8 cellular contexts compared by ENCODE assay signal in the genomic region with DNA sequence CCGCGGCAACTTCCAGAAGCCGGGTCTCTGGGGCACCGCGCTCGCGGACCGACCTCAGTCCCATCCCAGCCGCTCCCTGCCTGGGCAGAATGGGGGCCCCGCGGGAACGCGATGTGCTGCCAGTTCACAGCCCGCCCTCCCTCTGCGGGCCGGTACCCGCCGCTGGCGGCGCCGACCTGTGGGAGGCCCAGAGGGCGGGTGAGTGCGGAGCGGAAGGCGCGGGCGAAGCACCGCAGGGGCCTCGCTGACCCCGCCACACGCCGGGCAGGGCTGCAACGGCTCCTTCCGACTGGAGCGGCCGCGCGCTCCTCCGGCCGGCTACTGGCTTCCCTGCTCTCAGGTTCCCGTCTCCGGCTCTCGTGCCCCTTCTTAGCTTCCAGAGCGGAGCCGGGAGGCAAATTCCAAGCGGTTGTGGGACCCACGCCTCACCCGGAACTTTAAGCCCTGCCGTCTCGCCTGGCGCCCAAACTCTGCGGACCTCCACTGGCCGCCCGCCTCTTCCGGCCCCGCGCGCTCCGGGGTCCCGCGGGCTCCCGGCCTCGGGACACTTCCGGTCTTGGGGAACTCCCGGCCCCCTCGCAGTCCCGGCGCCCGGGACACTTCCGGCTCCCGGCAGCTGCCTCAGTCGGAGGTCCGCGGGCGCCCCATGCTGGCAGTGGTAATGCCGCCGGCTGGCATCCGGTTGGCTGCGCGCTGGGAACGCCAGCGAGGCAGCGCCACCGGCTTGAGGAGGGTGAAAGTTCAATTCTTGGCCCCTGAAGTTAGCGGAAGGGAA. TPM values are rescaled to one million over a fixed set of nuclear protein-coding genes. Genes with fewer than 3 reads are reported as not detected.
A peak's percentile ranks its signal among the peaks of the same experiment; 100 is the strongest.
DNase-seq lines count a peak whose midpoint lies in the region; ATAC-seq and TF ChIP-seq lines count a peak whose summit lies in the region.

A gene with protein sequence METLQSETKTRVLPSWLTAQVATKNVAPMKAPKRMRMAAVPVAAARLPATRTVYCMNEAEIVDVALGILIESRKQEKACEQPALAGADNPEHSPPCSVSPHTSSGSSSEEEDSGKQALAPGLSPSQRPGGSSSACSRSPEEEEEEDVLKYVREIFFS (minus strand): TSS at position 485 of the 775 bp plus-strand sequence. CDS start 1,785 bp downstream, outside the sequence.

- CTCF ChIA-PET in WTC11 (lab: Charles Lee) = interaction anchor here (0.9 to 2.4 kb wide), 10 partner anchors 9 to 204 kb away, joined by 3 to 7 read pairs (median 4); partner anchors contain the start of genes AGBL3, TMEM140 and WDR91

- TF ChIP-seq CTCF in WTC11 (IDR thresholded peaks at IDR 0.05) = no peak

- ATAC-seq in GM18909 (IDR thresholded peaks at IDR 0.05; ENCODE audit: poor library complexity, unreplicated experiment) = peak; percentile 75
- ATAC-seq in HG03175 (IDR thresholded peaks at IDR 0.05; ENCODE audit: unreplicated experiment) = peak; percentile 67
- peak; percentile 75 for ATAC-seq in WTC11

- peak within 1 kb of the TSS; percentile 95 for H3K27ac Mint-ChIP-seq in WTC11

- H3K27ac ChIP-seq in caudate nucleus (ENCODE audit: low read depth, low read length) = peak within 1 kb of the TSS; percentile 93

- H3K4me1 Mint-ChIP-seq in WTC11 = peaks cover 31% of the 10 kb centered on the region

- DNase-seq in AG08396 (ENCODE audit: low spot score) (peak; percentile 97), NCI-H2227 treated with DMSO at 0.1 percent for 48 hours (lab: John Stamatoyannopoulos, UW) (peak; percentile 84), WTC11 (ENCODE audit: low spot score) (peak; percentile 88), caudate nucleus (lab: John Stamatoyannopoulos, UW) (peak in 60 of 61 donors; percentile 32 to 95 (median 88)), islet precursor cell (peak; percentile 98)
- peak; percentile 82 to 93 (median 90) for DNase-seq in stimulated activated CD4-positive, alpha-beta T cell treated with anti-CD3 and anti-CD28 coated beads, Interleukin-12 subunit alpha, Interleukin-12 subunit beta, amount 100 ng/mL, for 48 hours (ENCODE audit: low read depth in 2 of 3, low spot score in 1 of 3)

- POLR2A ChIA-PET in WTC11 (lab: Charles Lee) = no interaction called here

- H3K36me3 Mint-ChIP-seq in WTC11 = peaks cover 35% of the 10 kb centered on the region

- peak within 1 kb of the TSS; percentile 90 for H3K4me3 Mint-ChIP-seq in WTC11

- H3K9me3 Mint-ChIP-seq in WTC11 = no peaks in the 10 kb centered on the region

- no peaks in the 10 kb centered on the region for H3K27me3 Mint-ChIP-seq in WTC11 (ENCODE audit: low read depth)

TF ChIP-seq in WTC11, 78 proteins besides CTCF, POLR2A, EP300 and RAD21 (continues in another document):
- TF ChIP-seq, protein P1, sequence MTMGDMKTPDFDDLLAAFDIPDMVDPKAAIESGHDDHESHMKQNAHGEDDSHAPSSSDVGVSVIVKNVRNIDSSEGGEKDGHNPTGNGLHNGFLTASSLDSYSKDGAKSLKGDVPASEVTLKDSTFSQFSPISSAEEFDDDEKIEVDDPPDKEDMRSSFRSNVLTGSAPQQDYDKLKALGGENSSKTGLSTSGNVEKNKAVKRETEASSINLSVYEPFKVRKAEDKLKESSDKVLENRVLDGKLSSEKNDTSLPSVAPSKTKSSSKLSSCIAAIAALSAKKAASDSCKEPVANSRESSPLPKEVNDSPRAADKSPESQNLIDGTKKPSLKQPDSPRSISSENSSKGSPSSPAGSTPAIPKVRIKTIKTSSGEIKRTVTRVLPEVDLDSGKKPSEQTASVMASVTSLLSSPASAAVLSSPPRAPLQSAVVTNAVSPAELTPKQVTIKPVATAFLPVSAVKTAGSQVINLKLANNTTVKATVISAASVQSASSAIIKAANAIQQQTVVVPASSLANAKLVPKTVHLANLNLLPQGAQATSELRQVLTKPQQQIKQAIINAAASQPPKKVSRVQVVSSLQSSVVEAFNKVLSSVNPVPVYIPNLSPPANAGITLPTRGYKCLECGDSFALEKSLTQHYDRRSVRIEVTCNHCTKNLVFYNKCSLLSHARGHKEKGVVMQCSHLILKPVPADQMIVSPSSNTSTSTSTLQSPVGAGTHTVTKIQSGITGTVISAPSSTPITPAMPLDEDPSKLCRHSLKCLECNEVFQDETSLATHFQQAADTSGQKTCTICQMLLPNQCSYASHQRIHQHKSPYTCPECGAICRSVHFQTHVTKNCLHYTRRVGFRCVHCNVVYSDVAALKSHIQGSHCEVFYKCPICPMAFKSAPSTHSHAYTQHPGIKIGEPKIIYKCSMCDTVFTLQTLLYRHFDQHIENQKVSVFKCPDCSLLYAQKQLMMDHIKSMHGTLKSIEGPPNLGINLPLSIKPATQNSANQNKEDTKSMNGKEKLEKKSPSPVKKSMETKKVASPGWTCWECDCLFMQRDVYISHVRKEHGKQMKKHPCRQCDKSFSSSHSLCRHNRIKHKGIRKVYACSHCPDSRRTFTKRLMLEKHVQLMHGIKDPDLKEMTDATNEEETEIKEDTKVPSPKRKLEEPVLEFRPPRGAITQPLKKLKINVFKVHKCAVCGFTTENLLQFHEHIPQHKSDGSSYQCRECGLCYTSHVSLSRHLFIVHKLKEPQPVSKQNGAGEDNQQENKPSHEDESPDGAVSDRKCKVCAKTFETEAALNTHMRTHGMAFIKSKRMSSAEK (CRISPR knock-in tag; IDR thresholded peaks at IDR 0.05; ENCODE audit: borderline replicate concordance) = no peak
- TF ChIP-seq, protein P2, sequence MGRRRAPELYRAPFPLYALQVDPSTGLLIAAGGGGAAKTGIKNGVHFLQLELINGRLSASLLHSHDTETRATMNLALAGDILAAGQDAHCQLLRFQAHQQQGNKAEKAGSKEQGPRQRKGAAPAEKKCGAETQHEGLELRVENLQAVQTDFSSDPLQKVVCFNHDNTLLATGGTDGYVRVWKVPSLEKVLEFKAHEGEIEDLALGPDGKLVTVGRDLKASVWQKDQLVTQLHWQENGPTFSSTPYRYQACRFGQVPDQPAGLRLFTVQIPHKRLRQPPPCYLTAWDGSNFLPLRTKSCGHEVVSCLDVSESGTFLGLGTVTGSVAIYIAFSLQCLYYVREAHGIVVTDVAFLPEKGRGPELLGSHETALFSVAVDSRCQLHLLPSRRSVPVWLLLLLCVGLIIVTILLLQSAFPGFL (CRISPR knock-in tag; IDR thresholded peaks at IDR 0.05; ENCODE audit: borderline replicate concordance) = peak; percentile 93
- TF ChIP-seq RORB (CRISPR knock-in tag; IDR thresholded peaks at IDR 0.05) (no peak), AFF4 (CRISPR knock-in tag; IDR thresholded peaks at IDR 0.05; ENCODE audit: borderline replicate concordance) (0 out of 2 replicates have a peak, but pooled peaks have one; percentile 47), NR1H2 (CRISPR knock-in tag; IDR thresholded peaks at IDR 0.05) (no peak)
- TF ChIP-seq, protein P3, sequence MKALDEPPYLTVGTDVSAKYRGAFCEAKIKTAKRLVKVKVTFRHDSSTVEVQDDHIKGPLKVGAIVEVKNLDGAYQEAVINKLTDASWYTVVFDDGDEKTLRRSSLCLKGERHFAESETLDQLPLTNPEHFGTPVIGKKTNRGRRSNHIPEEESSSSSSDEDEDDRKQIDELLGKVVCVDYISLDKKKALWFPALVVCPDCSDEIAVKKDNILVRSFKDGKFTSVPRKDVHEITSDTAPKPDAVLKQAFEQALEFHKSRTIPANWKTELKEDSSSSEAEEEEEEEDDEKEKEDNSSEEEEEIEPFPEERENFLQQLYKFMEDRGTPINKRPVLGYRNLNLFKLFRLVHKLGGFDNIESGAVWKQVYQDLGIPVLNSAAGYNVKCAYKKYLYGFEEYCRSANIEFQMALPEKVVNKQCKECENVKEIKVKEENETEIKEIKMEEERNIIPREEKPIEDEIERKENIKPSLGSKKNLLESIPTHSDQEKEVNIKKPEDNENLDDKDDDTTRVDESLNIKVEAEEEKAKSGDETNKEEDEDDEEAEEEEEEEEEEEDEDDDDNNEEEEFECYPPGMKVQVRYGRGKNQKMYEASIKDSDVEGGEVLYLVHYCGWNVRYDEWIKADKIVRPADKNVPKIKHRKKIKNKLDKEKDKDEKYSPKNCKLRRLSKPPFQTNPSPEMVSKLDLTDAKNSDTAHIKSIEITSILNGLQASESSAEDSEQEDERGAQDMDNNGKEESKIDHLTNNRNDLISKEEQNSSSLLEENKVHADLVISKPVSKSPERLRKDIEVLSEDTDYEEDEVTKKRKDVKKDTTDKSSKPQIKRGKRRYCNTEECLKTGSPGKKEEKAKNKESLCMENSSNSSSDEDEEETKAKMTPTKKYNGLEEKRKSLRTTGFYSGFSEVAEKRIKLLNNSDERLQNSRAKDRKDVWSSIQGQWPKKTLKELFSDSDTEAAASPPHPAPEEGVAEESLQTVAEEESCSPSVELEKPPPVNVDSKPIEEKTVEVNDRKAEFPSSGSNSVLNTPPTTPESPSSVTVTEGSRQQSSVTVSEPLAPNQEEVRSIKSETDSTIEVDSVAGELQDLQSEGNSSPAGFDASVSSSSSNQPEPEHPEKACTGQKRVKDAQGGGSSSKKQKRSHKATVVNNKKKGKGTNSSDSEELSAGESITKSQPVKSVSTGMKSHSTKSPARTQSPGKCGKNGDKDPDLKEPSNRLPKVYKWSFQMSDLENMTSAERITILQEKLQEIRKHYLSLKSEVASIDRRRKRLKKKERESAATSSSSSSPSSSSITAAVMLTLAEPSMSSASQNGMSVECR (CRISPR knock-in tag; IDR thresholded peaks at IDR 0.05; ENCODE audit: borderline replicate concordance) = peak; percentile 89

RNA-seq across cellular contexts. Expression of the gene that starts here (rescaled TPM):
- 37.9 to 43.0 TPM (median 41.4 TPM) in 3 replicates for total RNA-seq in WTC11 (2021)

Comparison
In these comparisons a context has a peak if more than half of its experiments do, and no peak if none do; other contexts are left out.
1. Peak in every context shown above with its lines: DNase-seq, ATAC-seq and H3K27ac ChIP-seq.